23 cellular contexts compared by ENCODE assay signal in genomic region chrX:72216973-72217372, GRCh38.
"Had no signal": no experiment of that assay in that cellular context is flagged by ENCODE, and none has a peak within 500 bp of the region (broad histone marks: within the 10 kb centered on the region; RNA-seq: fewer than 3 reads in every experiment).

No MANE protein-coding gene starts in this region.

- H3K4me3 Mint-ChIP-seq: activated CD4-positive, alpha-beta memory T cell treated with anti-CD3 and anti-CD28 coated beads for 36 hours; activated CD4-positive, alpha-beta T cell treated with anti-CD3 and anti-CD28 coated beads, Interleukin-2, amount 10 ng/mL, durations not matched to agents 7 days and 5 days; activated naive CD4-positive, alpha-beta T cell treated with anti-CD3 and anti-CD28 coated beads, Interleukin-2, amount 10 ng/mL, durations not matched to agents 7 days and 5 days; activated naive CD8-positive, alpha-beta T cell treated with anti-CD3 and anti-CD28 coated beads for 36 hours; activated T-cell treated with anti-CD3 and anti-CD28 coated beads, Interleukin-2, amount 50 U/mL, for 72 hours; T-helper 17 cell had no signal

- H3K27ac ChIP-seq: KMS-11 had no signal

- ATAC-seq: activated T-cell treated with anti-CD3 and anti-CD28 coated beads, Interleukin-2, amount 50 U/mL, for 72 hours; T-helper 17 cell had no signal

- DNase-seq: activated CD4-positive, alpha-beta memory T cell treated with anti-CD3 and anti-CD28 coated beads for 36 hours; activated CD4-positive, alpha-beta T cell treated with anti-CD3 and anti-CD28 coated beads, Interleukin-2, amount 10 ng/mL, durations not matched to agents 7 days and 5 days; activated CD4-positive, CD25-positive, alpha-beta regulatory T cell; activated gamma-delta T cell treated with Interleukin-2 at 50 U/mL for 16 hours; activated naive CD4-positive, alpha-beta T cell treated with anti-CD3 and anti-CD28 coated beads, Interleukin-2, amount 10 ng/mL, durations not matched to agents 7 days and 5 days; activated naive CD8-positive, alpha-beta T cell treated with anti-CD3 and anti-CD28 coated beads for 36 hours; activated T-cell treated with anti-CD3 and anti-CD28 coated beads for 4 hours; activated T-cell treated with anti-CD3 and anti-CD28 coated beads, Interleukin-2, amount 50 U/mL, for 72 hours; cerebellar nuclear complex; NCI-H1105 treated with DMSO at 0.1 percent for 48 hours; NCI-H146; NCI-H187 treated with DMSO at 0.1 percent for 48 hours; NCI-H2081 treated with DMSO at 0.1 percent for 48 hours; NCI-H2227 treated with DMSO at 0.1 percent for 48 hours; NCI-H446 treated with DMSO at 0.1 percent for 48 hours; NCI-H524 treated with DMSO at 0.1 percent for 48 hours; NCI-H748 treated with DMSO at 0.1 percent for 48 hours; SIG-M5; T-helper 17 cell; T-helper 9 cell had no signal

- H3K9me3 Mint-ChIP-seq: activated CD4-positive, alpha-beta memory T cell treated with anti-CD3 and anti-CD28 coated beads for 36 hours; activated CD4-positive, alpha-beta T cell treated with anti-CD3 and anti-CD28 coated beads, Interleukin-2, amount 10 ng/mL, durations not matched to agents 7 days and 5 days; activated naive CD4-positive, alpha-beta T cell treated with anti-CD3 and anti-CD28 coated beads, Interleukin-2, amount 10 ng/mL, durations not matched to agents 7 days and 5 days; activated naive CD8-positive, alpha-beta T cell treated with anti-CD3 and anti-CD28 coated beads for 36 hours; activated T-cell treated with anti-CD3 and anti-CD28 coated beads, Interleukin-2, amount 50 U/mL, for 72 hours; activated T-helper 2 cell treated with anti-CD3 and anti-CD28 coated beads, Interferon-gamma antibody, Interleukin-2, Interleukin-4, amounts not matched to agents 10 μg/mL and 5 μg/mL and 100 μg/mL, durations not matched to agents 14 hours and 24 hours and 36 hours had no signal

- H3K27me3 Mint-ChIP-seq: activated CD4-positive, alpha-beta memory T cell treated with anti-CD3 and anti-CD28 coated beads for 36 hours; activated CD4-positive, alpha-beta T cell treated with anti-CD3 and anti-CD28 coated beads, Interleukin-2, amount 10 ng/mL, durations not matched to agents 7 days and 5 days; activated naive CD4-positive, alpha-beta T cell treated with anti-CD3 and anti-CD28 coated beads, Interleukin-2, amount 10 ng/mL, durations not matched to agents 7 days and 5 days; activated naive CD8-positive, alpha-beta T cell treated with anti-CD3 and anti-CD28 coated beads for 36 hours; T-helper 17 cell had no signal

- H3K4me1 Mint-ChIP-seq: activated CD4-positive, alpha-beta T cell treated with anti-CD3 and anti-CD28 coated beads, Interleukin-2, amount 10 ng/mL, durations not matched to agents 7 days and 5 days; activated naive CD4-positive, alpha-beta T cell treated with anti-CD3 and anti-CD28 coated beads, Interleukin-2, amount 10 ng/mL, durations not matched to agents 7 days and 5 days; activated naive CD8-positive, alpha-beta T cell treated with anti-CD3 and anti-CD28 coated beads for 36 hours; T-helper 17 cell had no signal

- FAIRE-seq: TTC549 had no signal

- H3K4me2 ChIP-seq: KMS-11 had no signal

- H3K9ac ChIP-seq: KMS-11 had no signal

- H3K27ac Mint-ChIP-seq: activated CD4-positive, alpha-beta memory T cell treated with anti-CD3 and anti-CD28 coated beads for 36 hours; activated CD4-positive, alpha-beta T cell treated with anti-CD3 and anti-CD28 coated beads, Interleukin-2, amount 10 ng/mL, durations not matched to agents 7 days and 5 days; activated naive CD4-positive, alpha-beta T cell treated with anti-CD3 and anti-CD28 coated beads, Interleukin-2, amount 10 ng/mL, durations not matched to agents 7 days and 5 days; activated naive CD8-positive, alpha-beta T cell treated with anti-CD3 and anti-CD28 coated beads for 36 hours; activated T-cell treated with anti-CD3 and anti-CD28 coated beads, Interleukin-2, amount 50 U/mL, for 72 hours; activated T-helper 2 cell treated with anti-CD3 and anti-CD28 coated beads, Interferon-gamma antibody, Interleukin-2, Interleukin-4, amounts not matched to agents 10 μg/mL and 5 μg/mL and 100 μg/mL, durations not matched to agents 14 hours and 24 hours and 36 hours; T-helper 17 cell had no signal

- H3K36me3 Mint-ChIP-seq: activated CD4-positive, alpha-beta memory T cell treated with anti-CD3 and anti-CD28 coated beads for 36 hours; activated naive CD8-positive, alpha-beta T cell treated with anti-CD3 and anti-CD28 coated beads for 36 hours had no signal
